ENCODE assay signal across 2 cellular contexts in the genomic region with DNA sequence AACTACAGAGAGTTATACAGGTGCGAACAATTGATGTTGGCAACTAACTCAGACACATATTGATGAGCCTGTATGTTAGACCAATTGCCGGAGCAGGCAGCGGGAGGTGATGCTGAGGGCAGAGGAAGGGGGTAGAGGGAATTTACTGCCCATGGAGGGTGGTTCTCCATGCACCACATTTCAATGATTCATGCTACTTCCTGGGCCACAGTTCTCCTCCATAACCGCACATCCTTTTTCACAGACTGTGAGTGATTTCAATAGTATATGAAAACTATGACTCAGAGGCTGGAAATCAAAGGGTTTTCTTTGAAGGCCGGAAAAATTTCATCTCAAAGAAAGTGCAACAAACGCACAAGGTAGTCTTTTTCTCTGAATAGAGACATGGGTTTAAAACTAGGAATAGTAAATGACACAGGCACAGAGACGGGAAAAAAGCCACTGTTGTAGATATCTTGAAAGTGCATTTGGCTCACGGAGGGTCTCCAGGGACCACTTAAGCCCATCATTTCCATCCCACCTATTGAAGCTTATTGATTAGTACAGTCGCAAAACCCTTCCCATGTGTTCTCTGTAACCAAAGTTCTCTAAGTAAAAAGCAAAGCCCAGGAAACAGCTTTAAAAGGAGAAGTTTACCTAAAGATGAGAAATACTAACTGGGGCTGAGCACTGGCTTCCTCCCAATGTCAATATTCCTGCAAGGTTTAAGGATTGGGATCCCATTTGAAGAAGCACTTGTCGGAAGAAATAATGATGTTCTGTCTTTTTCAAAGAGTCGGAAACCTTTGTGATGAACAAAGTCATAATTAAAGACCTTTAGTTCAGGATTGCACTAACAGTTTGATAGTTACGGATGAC.
TF ChIP-seq lines count a peak whose summit lies in the region.

No MANE protein-coding gene starts in this region.

TF ChIP-seq in GM23338, 12 proteins besides CTCF, POLR2A, EP300 and RAD21 (continues in another document):
- TF ChIP-seq EZH2 (IDR thresholded peaks at IDR 0.05; ENCODE audit: low read depth, unreplicated experiment) (no peak), EZH2phosphoT487 (IDR thresholded peaks at IDR 0.05; ENCODE audit: unreplicated experiment) (no peak), ZNF331 (CRISPR knock-in tag; IDR thresholded peaks at IDR 0.05; ENCODE audit: low read depth) (no peak), CREB1 (CRISPR knock-in tag; IDR thresholded peaks at IDR 0.05; ENCODE audit: low read depth) (no peak), ZNF114 (CRISPR knock-in tag; IDR thresholded peaks at IDR 0.05) (no peak), STAT1 (IDR thresholded peaks at IDR 0.05; ENCODE audit: unreplicated experiment) (no peak), JUNB (IDR thresholded peaks at IDR 0.05; ENCODE audit: unreplicated experiment) (no peak), NANOG (IDR thresholded peaks at IDR 0.05; ENCODE audit: borderline replicate concordance) (no peak)
- TF ChIP-seq, protein P1, sequence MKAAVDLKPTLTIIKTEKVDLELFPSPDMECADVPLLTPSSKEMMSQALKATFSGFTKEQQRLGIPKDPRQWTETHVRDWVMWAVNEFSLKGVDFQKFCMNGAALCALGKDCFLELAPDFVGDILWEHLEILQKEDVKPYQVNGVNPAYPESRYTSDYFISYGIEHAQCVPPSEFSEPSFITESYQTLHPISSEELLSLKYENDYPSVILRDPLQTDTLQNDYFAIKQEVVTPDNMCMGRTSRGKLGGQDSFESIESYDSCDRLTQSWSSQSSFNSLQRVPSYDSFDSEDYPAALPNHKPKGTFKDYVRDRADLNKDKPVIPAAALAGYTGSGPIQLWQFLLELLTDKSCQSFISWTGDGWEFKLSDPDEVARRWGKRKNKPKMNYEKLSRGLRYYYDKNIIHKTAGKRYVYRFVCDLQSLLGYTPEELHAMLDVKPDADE (IDR thresholded peaks at IDR 0.05), result no peak
- TF ChIP-seq, protein P2, sequence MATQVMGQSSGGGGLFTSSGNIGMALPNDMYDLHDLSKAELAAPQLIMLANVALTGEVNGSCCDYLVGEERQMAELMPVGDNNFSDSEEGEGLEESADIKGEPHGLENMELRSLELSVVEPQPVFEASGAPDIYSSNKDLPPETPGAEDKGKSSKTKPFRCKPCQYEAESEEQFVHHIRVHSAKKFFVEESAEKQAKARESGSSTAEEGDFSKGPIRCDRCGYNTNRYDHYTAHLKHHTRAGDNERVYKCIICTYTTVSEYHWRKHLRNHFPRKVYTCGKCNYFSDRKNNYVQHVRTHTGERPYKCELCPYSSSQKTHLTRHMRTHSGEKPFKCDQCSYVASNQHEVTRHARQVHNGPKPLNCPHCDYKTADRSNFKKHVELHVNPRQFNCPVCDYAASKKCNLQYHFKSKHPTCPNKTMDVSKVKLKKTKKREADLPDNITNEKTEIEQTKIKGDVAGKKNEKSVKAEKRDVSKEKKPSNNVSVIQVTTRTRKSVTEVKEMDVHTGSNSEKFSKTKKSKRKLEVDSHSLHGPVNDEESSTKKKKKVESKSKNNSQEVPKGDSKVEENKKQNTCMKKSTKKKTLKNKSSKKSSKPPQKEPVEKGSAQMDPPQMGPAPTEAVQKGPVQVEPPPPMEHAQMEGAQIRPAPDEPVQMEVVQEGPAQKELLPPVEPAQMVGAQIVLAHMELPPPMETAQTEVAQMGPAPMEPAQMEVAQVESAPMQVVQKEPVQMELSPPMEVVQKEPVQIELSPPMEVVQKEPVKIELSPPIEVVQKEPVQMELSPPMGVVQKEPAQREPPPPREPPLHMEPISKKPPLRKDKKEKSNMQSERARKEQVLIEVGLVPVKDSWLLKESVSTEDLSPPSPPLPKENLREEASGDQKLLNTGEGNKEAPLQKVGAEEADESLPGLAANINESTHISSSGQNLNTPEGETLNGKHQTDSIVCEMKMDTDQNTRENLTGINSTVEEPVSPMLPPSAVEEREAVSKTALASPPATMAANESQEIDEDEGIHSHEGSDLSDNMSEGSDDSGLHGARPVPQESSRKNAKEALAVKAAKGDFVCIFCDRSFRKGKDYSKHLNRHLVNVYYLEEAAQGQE (IDR thresholded peaks at IDR 0.05; ENCODE audit: unreplicated experiment), result no peak

TF ChIP-seq in SK-N-SH treated with all-trans-retinoic acid at 6 μM for 48 hours, 23 proteins besides CTCF, POLR2A, EP300 and RAD21:
- TF ChIP-seq ZNF8 (CRISPR knock-in tag; IDR thresholded peaks at IDR 0.05) (no peak), ZFP3 (CRISPR knock-in tag; IDR thresholded peaks at IDR 0.05) (no peak), OSR1 (CRISPR knock-in tag; IDR thresholded peaks at IDR 0.05) (no peak), ZC3H10 (CRISPR knock-in tag; IDR thresholded peaks at IDR 0.05) (0 out of 2 replicates have a peak, but pooled peaks have one; percentile 40), PPARA (CRISPR knock-in tag; IDR thresholded peaks at IDR 0.05; ENCODE audit: borderline replicate concordance) (no peak), RARB (CRISPR knock-in tag; IDR thresholded peaks at IDR 0.05) (no peak)
